In the genomic region with DNA sequence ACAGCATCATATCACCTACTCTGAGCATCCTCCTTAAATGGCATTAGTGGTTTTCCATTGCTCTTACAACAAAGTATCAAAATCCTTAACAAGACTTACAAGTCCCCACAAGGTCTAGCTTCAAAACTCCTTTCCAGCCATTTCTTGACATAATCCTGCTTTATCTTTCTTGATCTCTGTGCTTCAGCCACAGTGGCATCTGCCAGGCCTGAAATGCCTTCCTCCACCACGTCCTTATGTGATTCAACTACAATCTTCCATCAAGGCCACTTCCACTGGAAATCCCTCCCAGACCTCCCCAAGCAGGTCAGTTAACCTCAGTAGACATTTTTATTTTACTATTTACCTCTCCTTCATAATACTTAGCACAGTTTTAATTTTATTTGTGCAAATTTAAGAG, we compare ENCODE assay signal across 26 cellular contexts.
"Had no signal": no experiment of that assay in that cellular context is flagged by ENCODE, and none has a peak within 500 bp of the region (broad histone marks: within the 10 kb centered on the region; RNA-seq: fewer than 3 reads in every experiment).

No MANE protein-coding gene starts in this region.

- H3K4me3 ChIP-seq: breast epithelium, esophagus squamous epithelium, left lung, lower lobe of right lung, right atrium auricular region, suprapubic skin, tibial artery, upper lobe of right lung had no signal

- H3K27me3 ChIP-seq: breast epithelium, esophagus squamous epithelium, left lung, right atrium auricular region, suprapubic skin, tibial artery had no signal

- H3K9me3 Mint-ChIP-seq: activated naive CD4-positive, alpha-beta T cell treated with anti-CD3 and anti-CD28 coated beads, Interleukin-2, amount 50 U/mL, for 72 hours had no signal

- H3K4me1 ChIP-seq: breast epithelium, left lung, lower lobe of right lung, right atrium auricular region, suprapubic skin, tibial artery, upper lobe of right lung had no signal

- ATAC-seq: activated CD8-positive, alpha-beta T cell treated with anti-CD3 and anti-CD28 coated beads, Interleukin-2, amount 10 ng/mL, durations not matched to agents 7 days and 5 days; activated naive CD4-positive, alpha-beta T cell treated with anti-CD3 and anti-CD28 coated beads, Interleukin-2, amount 50 U/mL, for 72 hours; activated T-cell treated with anti-CD3 and anti-CD28 coated beads, Interleukin-2, amount 50 U/mL, for 72 hours; left lung; lower lobe of right lung; naive thymus-derived CD8-positive, alpha-beta T cell; stimulated activated naive B cell treated with anti-CD40 and anti-IgM and Interleukin-4, amounts not matched to agents 10 μg/mL and 1 μg/mL and 100 μg/mL, for 72 hours; upper lobe of right lung; WTC11 had no signal

- H3K4me1 Mint-ChIP-seq: central memory CD8-positive, alpha-beta T cell; naive thymus-derived CD8-positive, alpha-beta T cell; stimulated activated naive B cell treated with anti-CD40 and anti-IgM and Interleukin-4, amounts not matched to agents 10 μg/mL and 1 μg/mL and 100 μg/mL, for 72 hours had no signal

- H3K9me3 ChIP-seq: breast epithelium, esophagus squamous epithelium, left lung, lower lobe of right lung, right atrium auricular region, suprapubic skin, tibial artery, upper lobe of right lung had no signal

- H3K4me3 Mint-ChIP-seq: activated CD8-positive, alpha-beta T cell treated with anti-CD3 and anti-CD28 coated beads, Interleukin-2, amount 10 ng/mL, durations not matched to agents 7 days and 5 days; activated T-cell treated with anti-CD3 and anti-CD28 coated beads, Interleukin-2, amount 50 U/mL, for 72 hours; central memory CD8-positive, alpha-beta T cell; naive thymus-derived CD8-positive, alpha-beta T cell; stimulated activated naive B cell treated with anti-CD40 and anti-IgM and Interleukin-4, amounts not matched to agents 10 μg/mL and 1 μg/mL and 100 μg/mL, for 72 hours; WTC11 had no signal

- H3K27ac ChIP-seq: breast epithelium, epithelial cell of prostate, esophagus squamous epithelium, left lung, lower lobe of right lung, right atrium auricular region, suprapubic skin, tibial artery, upper lobe of right lung had no signal

- DNase-seq: activated CD4-positive, alpha-beta T cell treated with anti-CD3 and anti-CD28 coated beads for 1 hour; activated CD4-positive, alpha-beta T cell treated with anti-CD3 and anti-CD28 coated beads, Interleukin-2, amount 50 U/mL, for 1 hour; activated CD8-positive, alpha-beta T cell treated with anti-CD3 and anti-CD28 coated beads, Interleukin-2, amount 10 ng/mL, durations not matched to agents 7 days and 5 days; activated naive CD4-positive, alpha-beta T cell; activated T-cell treated with anti-CD3 and anti-CD28 coated beads for 4 hours; activated T-cell treated with anti-CD3 and anti-CD28 coated beads, Interleukin-2, amount 50 U/mL, for 72 hours; dermis blood vessel endothelial cell; effector CD4-positive, alpha-beta T cell; esophagus squamous epithelium; foreskin melanocyte; left lung; lower lobe of right lung; mesenchymal stem cell; naive thymus-derived CD8-positive, alpha-beta T cell; stimulated activated CD4-positive, alpha-beta T cell treated with anti-CD3 and anti-CD28 coated beads, Interleukin-15, amount 100 ng/mL, for 24 hours; stimulated activated CD4-positive, alpha-beta T cell treated with anti-CD3 and anti-CD28 coated beads, Interleukin-2, amount 100 ng/mL, for 24 hours; stimulated activated naive B cell treated with anti-CD40 and anti-IgM and Interleukin-4, amounts not matched to agents 10 μg/mL and 1 μg/mL and 100 μg/mL, for 72 hours; tibial artery; upper lobe of right lung had no signal

- H3K27ac Mint-ChIP-seq: activated CD8-positive, alpha-beta T cell treated with anti-CD3 and anti-CD28 coated beads, Interleukin-2, amount 10 ng/mL, durations not matched to agents 7 days and 5 days; activated naive CD4-positive, alpha-beta T cell treated with anti-CD3 and anti-CD28 coated beads, Interleukin-2, amount 50 U/mL, for 72 hours; activated T-cell treated with anti-CD3 and anti-CD28 coated beads, Interleukin-2, amount 50 U/mL, for 72 hours; naive thymus-derived CD8-positive, alpha-beta T cell; stimulated activated naive B cell treated with anti-CD40 and anti-IgM and Interleukin-4, amounts not matched to agents 10 μg/mL and 1 μg/mL and 100 μg/mL, for 72 hours; WTC11 had no signal

- H3K36me3 Mint-ChIP-seq: activated naive CD4-positive, alpha-beta T cell treated with anti-CD3 and anti-CD28 coated beads, Interleukin-2, amount 50 U/mL, for 72 hours; stimulated activated naive B cell treated with anti-CD40 and anti-IgM and Interleukin-4, amounts not matched to agents 10 μg/mL and 1 μg/mL and 100 μg/mL, for 72 hours had no signal
